34 cellular contexts compared by ENCODE assay signal in genomic region chr22:44436656-44437492, GRCh38.
DNase-seq lines count a peak whose midpoint lies in the region; ATAC-seq and TF ChIP-seq lines count a peak whose summit lies in the region.
"Had no signal": no experiment of that assay in that cellular context is flagged by ENCODE, and none has a peak within 500 bp of the region (broad histone marks: within the 10 kb centered on the region; RNA-seq: fewer than 3 reads in every experiment).

No MANE protein-coding gene starts in this region.

- intact Hi-C loops in posterior vena cava (cut with DNase I), result no loop called here

- H3K4me3 ChIP-seq in Loucy (ENCODE audit: low read length, poor library complexity, severe bottlenecking), result no peak overlapping the region
- H3K4me3 ChIP-seq: BLaER1, left lung, Peyer's patch, upper lobe of left lung had no signal

- H3K4me1 ChIP-seq in Loucy (ENCODE audit: insufficient read depth, low read length, poor library complexity, severe bottlenecking), result no peaks in the 10 kb centered on the region
- H3K4me1 ChIP-seq: left lung, Peyer's patch, upper lobe of left lung had no signal

- no peak for ATAC-seq in stimulated activated naive CD8-positive, alpha-beta T cell treated with anti-CD3 and anti-CD28 coated beads, Interleukin-15, amount 100 ng/mL, for 72 hours
- no peak for ATAC-seq in HG03175 (IDR thresholded peaks at IDR 0.05; ENCODE audit: unreplicated experiment)
- ATAC-seq: activated T-helper 17 cell treated with anti-CD3 and anti-CD28 coated beads, Interleukin-2, amount 50 U/mL, for 72 hours; left lung had no signal

- no peaks in the 10 kb centered on the region for H3K9me3 ChIP-seq in Loucy (ENCODE audit: insufficient read depth, low read depth, low read length)
- H3K9me3 ChIP-seq: BLaER1, left lung, Peyer's patch, upper lobe of left lung had no signal

- H3K27me3 ChIP-seq in Loucy (ENCODE audit: insufficient read depth, low read length, poor library complexity, severe bottlenecking), result no peaks in the 10 kb centered on the region
- H3K27me3 ChIP-seq: BLaER1, left lung, Peyer's patch, upper lobe of left lung had no signal

- H3K9me3 Mint-ChIP-seq in stimulated activated naive CD8-positive, alpha-beta T cell treated with anti-CD3 and anti-CD28 coated beads, Interleukin-15, amount 100 ng/mL, for 72 hours, result no peaks in the 10 kb centered on the region
- no peaks in the 10 kb centered on the region for H3K9me3 Mint-ChIP-seq in activated CD4-positive, alpha-beta T cell treated with anti-CD3 and anti-CD28 coated beads, Interleukin-2, amount 10 ng/mL, durations not matched to agents 7 days and 5 days
- H3K9me3 Mint-ChIP-seq: activated T-helper 17 cell treated with anti-CD3 and anti-CD28 coated beads, Interleukin-2, amount 50 U/mL, for 72 hours; immature natural killer cell; mesothelial cell of epicardium; WTC11 had no signal

- in situ Hi-C loops in Caki2 (cut with HindIII; ENCODE audit: low pct_unique_long_range_greater_than_20kb, low sequenced_read_pairs), result no loop called here

- H4K20me1 ChIP-seq in Loucy (ENCODE audit: insufficient read depth, low read length, poor library complexity, severe bottlenecking), result no peaks in the 10 kb centered on the region
- H4K20me1 ChIP-seq: BLaER1 had no signal

- H3K36me3 ChIP-seq in Loucy (ENCODE audit: insufficient read depth, low read length), result no peaks in the 10 kb centered on the region
- H3K36me3 ChIP-seq: BLaER1, left lung, Peyer's patch, upper lobe of left lung had no signal

- CTCF ChIA-PET in activated CD4-positive, alpha-beta T cell treated with anti-CD3 and anti-CD28 coated beads, Interleukin-2, amount 10 ng/mL, durations not matched to agents 7 days and 5 days (lab: Charles Lee), result no interaction called here

- H3K27me3 Mint-ChIP-seq in stimulated activated naive CD8-positive, alpha-beta T cell treated with anti-CD3 and anti-CD28 coated beads, Interleukin-15, amount 100 ng/mL, for 72 hours, result no peaks in the 10 kb centered on the region
- peaks cover 4% of the 10 kb centered on the region for H3K27me3 Mint-ChIP-seq in activated CD4-positive, alpha-beta T cell treated with anti-CD3 and anti-CD28 coated beads, Interleukin-2, amount 10 ng/mL, durations not matched to agents 7 days and 5 days
- H3K27me3 Mint-ChIP-seq: activated naive CD8-positive, alpha-beta T cell; activated T-helper 17 cell treated with anti-CD3 and anti-CD28 coated beads, Interleukin-2, amount 50 U/mL, for 72 hours had no signal

- no peak for TF ChIP-seq CTCF in Loucy (conservative IDR thresholded peaks at IDR 0.05; ENCODE audit: low read length)

- H3K79me2 ChIP-seq in Loucy (ENCODE audit: insufficient read depth, low read length), result no peaks in the 10 kb centered on the region

- no peak overlapping the region for H3K4me2 ChIP-seq in Loucy (ENCODE audit: low read depth, low read length, poor library complexity, severe bottlenecking)
- H3K4me2 ChIP-seq: BLaER1, KMS-11 had no signal

- 0 out of 2 replicates have a peak overlapping the region, but pooled peaks have one; percentile 4 for H2AFZ ChIP-seq in Loucy (ENCODE audit: low read length)

- no peaks in the 10 kb centered on the region for H3F3A ChIP-seq in Loucy (ENCODE audit: low read depth)

- no peak overlapping the region for H3K9ac ChIP-seq in Loucy (ENCODE audit: low read depth, low read length, poor library complexity, severe bottlenecking)
- H3K9ac ChIP-seq: BLaER1, KMS-11 had no signal

- H3K4me3 Mint-ChIP-seq in stimulated activated naive CD8-positive, alpha-beta T cell treated with anti-CD3 and anti-CD28 coated beads, Interleukin-15, amount 100 ng/mL, for 72 hours, result no peak overlapping the region
- no peak overlapping the region for H3K4me3 Mint-ChIP-seq in activated CD4-positive, alpha-beta T cell treated with anti-CD3 and anti-CD28 coated beads, Interleukin-2, amount 10 ng/mL, durations not matched to agents 7 days and 5 days
- H3K4me3 Mint-ChIP-seq: activated naive CD8-positive, alpha-beta T cell; activated T-helper 17 cell treated with anti-CD3 and anti-CD28 coated beads, Interleukin-2, amount 50 U/mL, for 72 hours; immature natural killer cell; mesothelial cell of epicardium; naive B cell; WTC11 had no signal

- H3K4me1 Mint-ChIP-seq in stimulated activated naive CD8-positive, alpha-beta T cell treated with anti-CD3 and anti-CD28 coated beads, Interleukin-15, amount 100 ng/mL, for 72 hours, result peaks cover 8% of the 10 kb centered on the region
- H3K4me1 Mint-ChIP-seq in activated CD4-positive, alpha-beta T cell treated with anti-CD3 and anti-CD28 coated beads, Interleukin-2, amount 10 ng/mL, durations not matched to agents 7 days and 5 days, result no peaks in the 10 kb centered on the region
- H3K4me1 Mint-ChIP-seq: activated T-helper 17 cell treated with anti-CD3 and anti-CD28 coated beads, Interleukin-2, amount 50 U/mL, for 72 hours; immature natural killer cell; mesothelial cell of epicardium; naive B cell had no signal

- H3K36me3 Mint-ChIP-seq in activated CD4-positive, alpha-beta T cell treated with anti-CD3 and anti-CD28 coated beads, Interleukin-2, amount 10 ng/mL, durations not matched to agents 7 days and 5 days (ENCODE audit: low read depth), result no peaks in the 10 kb centered on the region
- H3K36me3 Mint-ChIP-seq: activated naive CD8-positive, alpha-beta T cell; immature natural killer cell; mesothelial cell of epicardium; naive B cell; WTC11 had no signal

- no peaks in the 10 kb centered on the region for H3K9me2 ChIP-seq in Loucy (replicated peaks; ENCODE audit: low read depth, low read length)

- peak; percentile 40 for DNase-seq in Caki2 (ENCODE audit: low read depth)
- DNase-seq in foreskin melanocyte, result peak; percentile 17
- DNase-seq in posterior vena cava (ENCODE audit: low spot score), result peak; percentile 34
- no peak for DNase-seq in stimulated activated naive CD8-positive, alpha-beta T cell treated with anti-CD3 and anti-CD28 coated beads, Interleukin-15, amount 100 ng/mL, for 72 hours
- DNase-seq in activated CD4-positive, alpha-beta T cell treated with anti-CD3 and anti-CD28 coated beads, Interleukin-2, amount 10 ng/mL, durations not matched to agents 7 days and 5 days, result no peak
- no peak for DNase-seq in NCI-H2227 (lab: John Stamatoyannopoulos, UW; ENCODE audit: unreplicated experiment)
- DNase-seq: activated CD4-positive, alpha-beta T cell treated with anti-CD3 and anti-CD28 coated beads, Interleukin-2, amount 50 U/mL, for 48 hours; anterior cingulate cortex; caudate nucleus; COR-L47; dermis blood vessel endothelial cell; DMS79; GF-D8; hippocampal formation; immature natural killer cell; left lung; naive B cell; NCI-H2171; NCI-H524; nucleus accumbens; SIG-M5; small intestine; stimulated activated CD4-positive, alpha-beta T cell treated with anti-CD3 and anti-CD28 coated beads, Interleukin-2, amount 100 ng/mL, for 24 hours; T1000; upper lobe of left lung had no signal

- H3K27ac Mint-ChIP-seq in stimulated activated naive CD8-positive, alpha-beta T cell treated with anti-CD3 and anti-CD28 coated beads, Interleukin-15, amount 100 ng/mL, for 72 hours, result peak overlapping the region in 1 of 2 donors; percentile 59
- no peak overlapping the region for H3K27ac Mint-ChIP-seq in activated CD4-positive, alpha-beta T cell treated with anti-CD3 and anti-CD28 coated beads, Interleukin-2, amount 10 ng/mL, durations not matched to agents 7 days and 5 days
- H3K27ac Mint-ChIP-seq: activated naive CD8-positive, alpha-beta T cell; activated T-helper 17 cell treated with anti-CD3 and anti-CD28 coated beads, Interleukin-2, amount 50 U/mL, for 72 hours; naive B cell had no signal

- POLR2A ChIA-PET in activated CD4-positive, alpha-beta T cell treated with anti-CD3 and anti-CD28 coated beads, Interleukin-2, amount 10 ng/mL, durations not matched to agents 7 days and 5 days (lab: Charles Lee), result no interaction called here

Comparison
In these comparisons a context has a peak if more than half of its experiments do, and no peak if none do; other contexts are left out.
1. DNase-seq: peak in Caki2 (single experiment), foreskin melanocyte (single experiment) and posterior vena cava (single experiment); none in stimulated activated naive CD8-positive, alpha-beta T cell treated with anti-CD3 and anti-CD28 coated beads, Interleukin-15, amount 100 ng/mL, for 72 hours (0 of 2), activated CD4-positive, alpha-beta T cell treated with anti-CD3 and anti-CD28 coated beads, Interleukin-2, amount 10 ng/mL, durations not matched to agents 7 days and 5 days (single experiment) and NCI-H2227 (single experiment).